1 cellular context compared by ENCODE assay signal in genomic region chr19:10416380-10417257, GRCh38.
TF ChIP-seq lines count a peak whose summit lies in the region.

No MANE protein-coding gene starts in this region.

TF ChIP-seq in SK-N-SH treated with all-trans-retinoic acid at 6 μM for 48 hours, 23 proteins besides CTCF, POLR2A, EP300 and RAD21 (continued from another document):
- TF ChIP-seq PATZ1 (CRISPR knock-in tag; IDR thresholded peaks at IDR 0.05; ENCODE audit: borderline replicate concordance) (no peak; the same call in 1 of the 2 replicates), TSHZ2 (CRISPR knock-in tag; IDR thresholded peaks at IDR 0.05) (peak; percentile 98), ARNTL (CRISPR knock-in tag; IDR thresholded peaks at IDR 0.05; ENCODE audit: borderline replicate concordance, low read depth) (peak; percentile 80), ESRRG (CRISPR knock-in tag; IDR thresholded peaks at IDR 0.05) (peak; percentile 85; the same call in 1 of the 2 replicates), ZC3H10 (CRISPR knock-in tag; IDR thresholded peaks at IDR 0.05) (no peak; the same call in 1 of the 2 replicates), ZNF8 (CRISPR knock-in tag; IDR thresholded peaks at IDR 0.05) (peak; percentile 65; the same call in 1 of the 2 replicates), ZNF70 (CRISPR knock-in tag; IDR thresholded peaks at IDR 0.05) (peak; percentile 77), ZFP3 (CRISPR knock-in tag; IDR thresholded peaks at IDR 0.05) (peak; percentile 94), CSRNP3 (CRISPR knock-in tag; IDR thresholded peaks at IDR 0.05) (0 out of 2 replicates have a peak, but pooled peaks have one; percentile 42), BACH2 (CRISPR knock-in tag; IDR thresholded peaks at IDR 0.05; ENCODE audit: borderline replicate concordance) (peak; percentile 79; the same call in 1 of the 2 replicates), SNAI2 (CRISPR knock-in tag; IDR thresholded peaks at IDR 0.05) (peak; percentile 99), GLIS3 (CRISPR knock-in tag; IDR thresholded peaks at IDR 0.05) (no peak), ZNF565 (CRISPR knock-in tag; conservative IDR thresholded peaks at IDR 0.05; ENCODE audit: low read depth) (peak; percentile 95; the same call in 1 of the 2 replicates), ZFP30 (CRISPR knock-in tag; IDR thresholded peaks at IDR 0.05) (peak; percentile 77), OSR1 (CRISPR knock-in tag; IDR thresholded peaks at IDR 0.05) (peak; percentile 94; the same call in 1 of the 2 replicates), TOX (CRISPR knock-in tag; IDR thresholded peaks at IDR 0.05; ENCODE audit: borderline replicate concordance) (peak; percentile 37; the same call in 1 of the 2 replicates), POU6F1 (CRISPR knock-in tag; IDR thresholded peaks at IDR 0.05; ENCODE audit: borderline replicate concordance, low read depth) (peak; percentile 73; the same call in 1 of the 2 replicates), CSDC2 (CRISPR knock-in tag; IDR thresholded peaks at IDR 0.05) (peak; percentile 99), CREB5 (CRISPR knock-in tag; IDR thresholded peaks at IDR 0.05; ENCODE audit: low read depth) (no peak), PPARA (CRISPR knock-in tag; IDR thresholded peaks at IDR 0.05; ENCODE audit: borderline replicate concordance) (peak; percentile 80; the same call in 1 of the 2 replicates)
